In genomic region chr5:35438786-35439185, GRCh38 we compare ENCODE assay signal across 1 cellular context.
TF ChIP-seq lines count a peak whose summit lies in the region.

No MANE protein-coding gene starts in this region.

TF ChIP-seq in H1, 55 proteins besides CTCF, POLR2A, EP300 and RAD21:
- no peak for TF ChIP-seq ATF2 (IDR thresholded peaks at IDR 0.05; ENCODE audit: low read length)
- no peak for TF ChIP-seq SP1 (IDR thresholded peaks at IDR 0.05; ENCODE audit: low read depth, low read length)
- no peak for TF ChIP-seq CBX5 (IDR thresholded peaks at IDR 0.05; ENCODE audit: low read depth, low read length)
- no peak for TF ChIP-seq TBP (IDR thresholded peaks at IDR 0.05; ENCODE audit: low read depth, low read length)
- TF ChIP-seq TAF7 (optimal IDR thresholded peaks at IDR 0.05; ENCODE audit: borderline replicate concordance, low read depth, low read length): no peak
